8 cellular contexts compared by ENCODE assay signal in genomic region chr2:64325852-64326577, GRCh38.
DNase-seq lines count a peak whose midpoint lies in the region; ATAC-seq, FAIRE-seq and TF ChIP-seq lines count a peak whose summit lies in the region.

No MANE protein-coding gene starts in this region.

- 87 to 91% methylated on average over 8 of the region's 8 CpGs for WGBS in pancreas, 2 donors
- 94 to 96% methylated on average over 8 of the region's 8 CpGs for WGBS in aorta, 2 donors

- H3K9me3 ChIP-seq in lower lobe of right lung = no peaks in the 10 kb centered on the region
- no peaks in the 10 kb centered on the region for H3K9me3 ChIP-seq in pancreas
- H3K9me3 ChIP-seq in aorta (ENCODE audit: control insufficient read depth, low read length) = no peaks in the 10 kb centered on the region

- ATAC-seq in HG02798 (IDR thresholded peaks at IDR 0.05; ENCODE audit: poor library complexity, unreplicated experiment) (peak; percentile 84), lower lobe of right lung (peak; percentile 17 to 34), pancreas (no peak), aorta (ENCODE audit: low FRiP score) (no peak)
- peak; percentile 87 to 91 for ATAC-seq in activated CD4-positive, CD25-positive, alpha-beta regulatory T cell treated with anti-CD3 and anti-CD28 coated beads, Interleukin-2, amount 50 U/mL, for 24 hours

- FAIRE-seq in GM18507 (lab: Jason Lieb, UNC) = peak; percentile 100
- no peak for FAIRE-seq in pancreas (lab: Jason Lieb, UNC)

- H3K4me1 ChIP-seq in lower lobe of right lung (peaks cover 38% of the 10 kb centered on the region), pancreas (no peaks in the 10 kb centered on the region), aorta (ENCODE audit: control insufficient read depth in 1 of 2, insufficient read depth in 2 of 2, low read length in 2 of 2) (no peaks in the 10 kb centered on the region)

- intact Hi-C loops in lower lobe of right lung (cut with DNase I) (loop anchor here (10.0 kb wide), 1 partner anchor 281 kb away; no protein-coding TSS in a partner anchor), pancreas (cut with DNase I) (no loop called here), aorta (cut with DNase I) (loop anchor here in 1 of 2 donors (2.0 kb wide), 1 partner anchor 179 kb away; no protein-coding TSS in a partner anchor)

- H3K27me3 ChIP-seq in lower lobe of right lung (ENCODE audit: low read depth) (no peaks in the 10 kb centered on the region), pancreas (no peaks in the 10 kb centered on the region), aorta (ENCODE audit: control insufficient read depth in 1 of 2, insufficient read depth in 2 of 2, low read length in 1 of 2) (no peaks in the 10 kb centered on the region)

- no peak overlapping the region for H3K27ac ChIP-seq in lower lobe of right lung
- H3K27ac ChIP-seq in pancreas = no peak overlapping the region
- H3K27ac ChIP-seq in aorta (ENCODE audit: low read depth in 1 of 2, low read length in 2 of 2) = no peak overlapping the region

- H3K36me3 ChIP-seq in lower lobe of right lung = no peaks in the 10 kb centered on the region
- no peaks in the 10 kb centered on the region for H3K36me3 ChIP-seq in pancreas
- H3K36me3 ChIP-seq in aorta (ENCODE audit: control insufficient read depth in 1 of 2, insufficient read depth in 2 of 2, low read length in 1 of 2) = no peaks in the 10 kb centered on the region

- H3K4me3 ChIP-seq in lower lobe of right lung (no peak overlapping the region), pancreas (no peak overlapping the region), aorta (ENCODE audit: low read length in 2 of 2) (no peak overlapping the region)

- DNase-seq in GM18507 (ENCODE audit: extremely low spot score, insufficient read length, low read depth) (peak; percentile 71), lower lobe of right lung (no peak), middle frontal gyrus (ENCODE audit: extremely low spot score, low spot score) (no peak), pancreas (no peak), DMS114 treated with DMSO at 0.1 percent for 48 hours (lab: John Stamatoyannopoulos, UW; ENCODE audit: unreplicated experiment) (no peak), aorta (no peak)

- TF ChIP-seq CTCF in lower lobe of right lung (IDR thresholded peaks at IDR 0.05) (no peak), pancreas (IDR thresholded peaks at IDR 0.05) (no peak)

Comparison
In these comparisons a context has a peak if more than half of its experiments do, and no peak if none do; other contexts are left out.
1. ATAC-seq: peak in HG02798 (single experiment), activated CD4-positive, CD25-positive, alpha-beta regulatory T cell treated with anti-CD3 and anti-CD28 coated beads, Interleukin-2, amount 50 U/mL, for 24 hours (2 of 2) and lower lobe of right lung (2 of 2); none in pancreas (0 of 4) and aorta (single experiment).